In the genomic region with DNA sequence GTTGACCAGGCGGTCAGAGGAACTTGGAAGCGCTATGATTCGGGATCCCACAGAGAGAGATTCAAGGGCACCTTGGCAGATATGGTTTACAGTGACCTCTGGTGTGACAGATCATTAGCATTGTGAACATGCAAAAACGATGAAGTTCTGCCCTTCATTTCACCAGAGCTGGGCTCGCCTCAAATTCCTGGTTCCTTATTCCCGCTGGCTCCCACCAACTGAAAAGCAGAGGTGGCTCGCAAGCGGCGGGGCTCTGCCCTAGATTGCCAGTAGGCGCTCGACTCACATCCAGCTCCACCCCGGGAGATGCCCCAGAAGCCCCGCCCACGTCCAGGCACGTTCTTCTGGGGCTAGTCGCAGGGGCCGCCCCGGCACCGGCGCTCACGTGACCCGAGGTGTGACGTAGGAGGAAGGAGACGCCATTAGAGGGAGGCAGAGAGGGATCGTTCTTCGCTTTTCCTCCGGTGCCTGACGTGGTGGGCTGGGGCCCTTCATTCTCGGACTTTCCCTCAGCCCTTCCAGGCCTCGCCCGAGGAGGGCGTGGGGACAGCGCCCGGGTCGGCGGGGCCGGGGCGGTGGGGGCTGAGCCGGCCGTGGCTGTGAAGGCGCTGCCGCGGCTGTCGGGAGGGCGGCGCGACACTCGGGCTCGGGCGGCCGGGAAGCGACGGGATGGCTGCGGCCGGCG, we compare ENCODE assay signal across 1 cellular context.
TF ChIP-seq lines count a peak whose summit lies in the region.

A gene with protein sequence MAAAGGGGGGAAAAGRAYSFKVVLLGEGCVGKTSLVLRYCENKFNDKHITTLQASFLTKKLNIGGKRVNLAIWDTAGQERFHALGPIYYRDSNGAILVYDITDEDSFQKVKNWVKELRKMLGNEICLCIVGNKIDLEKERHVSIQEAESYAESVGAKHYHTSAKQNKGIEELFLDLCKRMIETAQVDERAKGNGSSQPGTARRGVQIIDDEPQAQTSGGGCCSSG (plus strand): TSS at position 403 of the 685 bp plus-strand sequence. CDS start 267 bp downstream, at position 670.

TF ChIP-seq in HepG2, 621 proteins besides CTCF, POLR2A, EP300 and RAD21 (continued from another document and continues in another):
- TF ChIP-seq ZNF501 (CRISPR knock-in tag; IDR thresholded peaks at IDR 0.05) = peak; percentile 82
- TF ChIP-seq ISX (CRISPR knock-in tag; conservative IDR thresholded peaks at IDR 0.05) = 0 out of 2 replicates have a peak, but pooled peaks have one; percentile 70
- TF ChIP-seq GATAD2A (CRISPR knock-in tag; IDR thresholded peaks at IDR 0.05) = peak; percentile 45; the same call in 1 of the 2 replicates
- TF ChIP-seq ZNF574 (CRISPR knock-in tag; IDR thresholded peaks at IDR 0.05) = peak; percentile 71
- TF ChIP-seq SOX6 (IDR thresholded peaks at IDR 0.05) = no peak
- peak; percentile 48; the same call in 1 of the 2 replicates for TF ChIP-seq SOX6 (CRISPR knock-in tag; IDR thresholded peaks at IDR 0.05)
- TF ChIP-seq, protein P1, sequence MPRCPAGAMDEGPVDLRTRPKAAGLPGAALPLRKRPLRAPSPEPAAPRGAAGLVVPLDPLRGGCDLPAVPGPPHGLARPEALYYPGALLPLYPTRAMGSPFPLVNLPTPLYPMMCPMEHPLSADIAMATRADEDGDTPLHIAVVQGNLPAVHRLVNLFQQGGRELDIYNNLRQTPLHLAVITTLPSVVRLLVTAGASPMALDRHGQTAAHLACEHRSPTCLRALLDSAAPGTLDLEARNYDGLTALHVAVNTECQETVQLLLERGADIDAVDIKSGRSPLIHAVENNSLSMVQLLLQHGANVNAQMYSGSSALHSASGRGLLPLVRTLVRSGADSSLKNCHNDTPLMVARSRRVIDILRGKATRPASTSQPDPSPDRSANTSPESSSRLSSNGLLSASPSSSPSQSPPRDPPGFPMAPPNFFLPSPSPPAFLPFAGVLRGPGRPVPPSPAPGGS (CRISPR knock-in tag; IDR thresholded peaks at IDR 0.05) = peak; percentile 57
- TF ChIP-seq, protein P2, sequence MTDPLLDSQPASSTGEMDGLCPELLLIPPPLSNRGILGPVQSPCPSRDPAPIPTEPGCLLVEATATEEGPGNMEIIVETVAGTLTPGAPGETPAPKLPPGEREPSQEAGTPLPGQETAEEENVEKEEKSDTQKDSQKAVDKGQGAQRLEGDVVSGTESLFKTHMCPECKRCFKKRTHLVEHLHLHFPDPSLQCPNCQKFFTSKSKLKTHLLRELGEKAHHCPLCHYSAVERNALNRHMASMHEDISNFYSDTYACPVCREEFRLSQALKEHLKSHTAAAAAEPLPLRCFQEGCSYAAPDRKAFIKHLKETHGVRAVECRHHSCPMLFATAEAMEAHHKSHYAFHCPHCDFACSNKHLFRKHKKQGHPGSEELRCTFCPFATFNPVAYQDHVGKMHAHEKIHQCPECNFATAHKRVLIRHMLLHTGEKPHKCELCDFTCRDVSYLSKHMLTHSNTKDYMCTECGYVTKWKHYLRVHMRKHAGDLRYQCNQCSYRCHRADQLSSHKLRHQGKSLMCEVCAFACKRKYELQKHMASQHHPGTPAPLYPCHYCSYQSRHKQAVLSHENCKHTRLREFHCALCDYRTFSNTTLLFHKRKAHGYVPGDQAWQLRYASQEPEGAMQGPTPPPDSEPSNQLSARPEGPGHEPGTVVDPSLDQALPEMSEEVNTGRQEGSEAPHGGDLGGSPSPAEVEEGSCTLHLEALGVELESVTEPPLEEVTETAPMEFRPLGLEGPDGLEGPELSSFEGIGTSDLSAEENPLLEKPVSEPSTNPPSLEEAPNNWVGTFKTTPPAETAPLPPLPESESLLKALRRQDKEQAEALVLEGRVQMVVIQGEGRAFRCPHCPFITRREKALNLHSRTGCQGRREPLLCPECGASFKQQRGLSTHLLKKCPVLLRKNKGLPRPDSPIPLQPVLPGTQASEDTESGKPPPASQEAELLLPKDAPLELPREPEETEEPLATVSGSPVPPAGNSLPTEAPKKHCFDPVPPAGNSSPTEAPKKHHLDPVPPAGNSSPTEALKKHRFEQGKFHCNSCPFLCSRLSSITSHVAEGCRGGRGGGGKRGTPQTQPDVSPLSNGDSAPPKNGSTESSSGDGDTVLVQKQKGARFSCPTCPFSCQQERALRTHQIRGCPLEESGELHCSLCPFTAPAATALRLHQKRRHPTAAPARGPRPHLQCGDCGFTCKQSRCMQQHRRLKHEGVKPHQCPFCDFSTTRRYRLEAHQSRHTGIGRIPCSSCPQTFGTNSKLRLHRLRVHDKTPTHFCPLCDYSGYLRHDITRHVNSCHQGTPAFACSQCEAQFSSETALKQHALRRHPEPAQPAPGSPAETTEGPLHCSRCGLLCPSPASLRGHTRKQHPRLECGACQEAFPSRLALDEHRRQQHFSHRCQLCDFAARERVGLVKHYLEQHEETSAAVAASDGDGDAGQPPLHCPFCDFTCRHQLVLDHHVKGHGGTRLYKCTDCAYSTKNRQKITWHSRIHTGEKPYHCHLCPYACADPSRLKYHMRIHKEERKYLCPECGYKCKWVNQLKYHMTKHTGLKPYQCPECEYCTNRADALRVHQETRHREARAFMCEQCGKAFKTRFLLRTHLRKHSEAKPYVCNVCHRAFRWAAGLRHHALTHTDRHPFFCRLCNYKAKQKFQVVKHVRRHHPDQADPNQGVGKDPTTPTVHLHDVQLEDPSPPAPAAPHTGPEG (CRISPR knock-in tag; IDR thresholded peaks at IDR 0.05) = peak; percentile 69
- TF ChIP-seq RBM39 (IDR thresholded peaks at IDR 0.05; ENCODE audit: low read depth, low read length, poor library complexity, severe bottlenecking) = peak; percentile 40
- no peak for TF ChIP-seq ZNF530 (CRISPR knock-in tag; IDR thresholded peaks at IDR 0.05; ENCODE audit: low read depth)
- TF ChIP-seq ZNF781 (CRISPR knock-in tag; IDR thresholded peaks at IDR 0.05; ENCODE audit: borderline replicate concordance, not compliant biosample characterization) = peak; percentile 76
- peak; percentile 56; the same call in 1 of the 2 replicates for TF ChIP-seq ZNF607 (CRISPR knock-in tag; IDR thresholded peaks at IDR 0.05; ENCODE audit: borderline replicate concordance)
- no peak for TF ChIP-seq NR2F6 (IDR thresholded peaks at IDR 0.05)
- TF ChIP-seq NR2F6 (CRISPR knock-in tag; IDR thresholded peaks at IDR 0.05) = no peak; the same call in 1 of the 2 replicates
- peak; percentile 82 for TF ChIP-seq GABPB1 (CRISPR knock-in tag; IDR thresholded peaks at IDR 0.05)
- TF ChIP-seq KLF12 (CRISPR knock-in tag; IDR thresholded peaks at IDR 0.05; ENCODE audit: borderline replicate concordance) = peak; percentile 81; the same call in 1 of the 2 replicates
- no peak for TF ChIP-seq PRPF4 (IDR thresholded peaks at IDR 0.05; ENCODE audit: low read depth, low read length, poor library complexity, severe bottlenecking)
- TF ChIP-seq HNF4G (IDR thresholded peaks at IDR 0.05; ENCODE audit: borderline replicate concordance, low read depth, low read length) = no peak
- 0 out of 2 replicates have a peak, but pooled peaks have one; percentile 23 for TF ChIP-seq HNF4G (CRISPR knock-in tag; IDR thresholded peaks at IDR 0.05; ENCODE audit: borderline replicate concordance, low read depth)
- TF ChIP-seq GLI4 (CRISPR knock-in tag; IDR thresholded peaks at IDR 0.05; ENCODE audit: borderline replicate concordance) = 0 out of 2 replicates have a peak, but pooled peaks have one; percentile 32
- peak; percentile 65; the same call in 1 of the 2 replicates for TF ChIP-seq KDM3A (CRISPR knock-in tag; IDR thresholded peaks at IDR 0.05; ENCODE audit: low read depth)
- no peak for TF ChIP-seq NFE2 (CRISPR knock-in tag; IDR thresholded peaks at IDR 0.05)
- TF ChIP-seq ZNF740 (CRISPR knock-in tag; IDR thresholded peaks at IDR 0.05) = peak; percentile 48; the same call in 1 of the 2 replicates
- 0 out of 2 replicates have a peak, but pooled peaks have one; percentile 32 for TF ChIP-seq RARA (CRISPR knock-in tag; IDR thresholded peaks at IDR 0.05)
- peak in 1 of 2 experiments; percentile 59; a peak in 2 of 4 replicates for TF ChIP-seq KLF16 (CRISPR knock-in tag; IDR thresholded peaks at IDR 0.05)
- TF ChIP-seq ZBTB7A (CRISPR knock-in tag; IDR thresholded peaks at IDR 0.05) = 0 out of 2 replicates have a peak, but pooled peaks have one; percentile 17
- TF ChIP-seq, protein P3, sequence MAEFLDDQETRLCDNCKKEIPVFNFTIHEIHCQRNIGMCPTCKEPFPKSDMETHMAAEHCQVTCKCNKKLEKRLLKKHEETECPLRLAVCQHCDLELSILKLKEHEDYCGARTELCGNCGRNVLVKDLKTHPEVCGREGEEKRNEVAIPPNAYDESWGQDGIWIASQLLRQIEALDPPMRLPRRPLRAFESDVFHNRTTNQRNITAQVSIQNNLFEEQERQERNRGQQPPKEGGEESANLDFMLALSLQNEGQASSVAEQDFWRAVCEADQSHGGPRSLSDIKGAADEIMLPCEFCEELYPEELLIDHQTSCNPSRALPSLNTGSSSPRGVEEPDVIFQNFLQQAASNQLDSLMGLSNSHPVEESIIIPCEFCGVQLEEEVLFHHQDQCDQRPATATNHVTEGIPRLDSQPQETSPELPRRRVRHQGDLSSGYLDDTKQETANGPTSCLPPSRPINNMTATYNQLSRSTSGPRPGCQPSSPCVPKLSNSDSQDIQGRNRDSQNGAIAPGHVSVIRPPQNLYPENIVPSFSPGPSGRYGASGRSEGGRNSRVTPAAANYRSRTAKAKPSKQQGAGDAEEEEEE (CRISPR knock-in tag; IDR thresholded peaks at IDR 0.05; ENCODE audit: borderline replicate concordance) = no peak
- TF ChIP-seq MED1 (CRISPR knock-in tag; IDR thresholded peaks at IDR 0.05) = peak; percentile 63
- peak; percentile 67; the same call in 1 of the 2 replicates for TF ChIP-seq SALL2 (CRISPR knock-in tag; IDR thresholded peaks at IDR 0.05)
- TF ChIP-seq ONECUT2 (CRISPR knock-in tag; IDR thresholded peaks at IDR 0.05) = 0 out of 2 replicates have a peak, but pooled peaks have one; percentile 12
- TF ChIP-seq ASH2L (IDR thresholded peaks at IDR 0.05; ENCODE audit: insufficient read length, low read depth, low read length) = peak; percentile 94
- TF ChIP-seq, protein P4, sequence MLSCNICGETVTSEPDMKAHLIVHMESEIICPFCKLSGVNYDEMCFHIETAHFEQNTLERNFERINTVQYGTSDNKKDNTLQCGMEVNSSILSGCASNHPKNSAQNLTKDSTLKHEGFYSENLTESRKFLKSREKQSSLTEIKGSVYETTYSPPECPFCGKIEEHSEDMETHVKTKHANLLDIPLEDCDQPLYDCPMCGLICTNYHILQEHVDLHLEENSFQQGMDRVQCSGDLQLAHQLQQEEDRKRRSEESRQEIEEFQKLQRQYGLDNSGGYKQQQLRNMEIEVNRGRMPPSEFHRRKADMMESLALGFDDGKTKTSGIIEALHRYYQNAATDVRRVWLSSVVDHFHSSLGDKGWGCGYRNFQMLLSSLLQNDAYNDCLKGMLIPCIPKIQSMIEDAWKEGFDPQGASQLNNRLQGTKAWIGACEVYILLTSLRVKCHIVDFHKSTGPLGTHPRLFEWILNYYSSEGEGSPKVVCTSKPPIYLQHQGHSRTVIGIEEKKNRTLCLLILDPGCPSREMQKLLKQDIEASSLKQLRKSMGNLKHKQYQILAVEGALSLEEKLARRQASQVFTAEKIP (CRISPR knock-in tag; IDR thresholded peaks at IDR 0.05; ENCODE audit: borderline replicate concordance) = no peak
- no peak for TF ChIP-seq ZNF598 (CRISPR knock-in tag; IDR thresholded peaks at IDR 0.05; ENCODE audit: borderline replicate concordance)
- TF ChIP-seq CREBL2 (CRISPR knock-in tag; IDR thresholded peaks at IDR 0.05; ENCODE audit: borderline replicate concordance) = 0 out of 2 replicates have a peak, but pooled peaks have one; percentile 31
- TF ChIP-seq, protein P5, sequence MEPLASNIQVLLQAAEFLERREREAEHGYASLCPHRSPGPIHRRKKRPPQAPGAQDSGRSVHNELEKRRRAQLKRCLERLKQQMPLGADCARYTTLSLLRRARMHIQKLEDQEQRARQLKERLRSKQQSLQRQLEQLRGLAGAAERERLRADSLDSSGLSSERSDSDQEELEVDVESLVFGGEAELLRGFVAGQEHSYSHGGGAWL (CRISPR knock-in tag; IDR thresholded peaks at IDR 0.05) = peak; percentile 79; the same call in 1 of the 2 replicates
- TF ChIP-seq KDM5B (CRISPR knock-in tag; IDR thresholded peaks at IDR 0.05; ENCODE audit: borderline replicate concordance) = peak; percentile 24; the same call in 1 of the 2 replicates
- 0 out of 2 replicates have a peak, but pooled peaks have one; percentile 42 for TF ChIP-seq KLF9 (CRISPR knock-in tag; IDR thresholded peaks at IDR 0.05; ENCODE audit: low read depth)
- TF ChIP-seq SAFB2 (CRISPR knock-in tag; IDR thresholded peaks at IDR 0.05; ENCODE audit: borderline replicate concordance, low read depth) = peak; percentile 79; the same call in 1 of the 2 replicates
- peak; percentile 82 for TF ChIP-seq ZFY (CRISPR knock-in tag; IDR thresholded peaks at IDR 0.05)
- TF ChIP-seq SOX13 (IDR thresholded peaks at IDR 0.05) = no peak
- TF ChIP-seq SOX13 (CRISPR knock-in tag; conservative IDR thresholded peaks at IDR 0.05 in 1 of 2, IDR thresholded peaks at IDR 0.05 in 1 of 2) = peak in 1 of 2 experiments; percentile 33; a peak in 1 of 4 replicates
- TF ChIP-seq ZNF557 (CRISPR knock-in tag; IDR thresholded peaks at IDR 0.05) = no peak
- peak; percentile 75; the same call in 1 of the 2 replicates for TF ChIP-seq FOXK1 (CRISPR knock-in tag; IDR thresholded peaks at IDR 0.05; ENCODE audit: borderline replicate concordance, low read depth)
- no peak for TF ChIP-seq FOXM1 (CRISPR knock-in tag; IDR thresholded peaks at IDR 0.05)
- TF ChIP-seq PHF5A (CRISPR knock-in tag; IDR thresholded peaks at IDR 0.05; ENCODE audit: low read depth, unreplicated experiment) = no peak
- 0 out of 2 replicates have a peak, but pooled peaks have one; percentile 23 for TF ChIP-seq ZSCAN25 (CRISPR knock-in tag; IDR thresholded peaks at IDR 0.05)
- TF ChIP-seq MTF1 (CRISPR knock-in tag; IDR thresholded peaks at IDR 0.05) = peak; percentile 42; the same call in 1 of the 2 replicates
- TF ChIP-seq ZNF331 (CRISPR knock-in tag; IDR thresholded peaks at IDR 0.05) = peak; percentile 85
- peak; percentile 92 for TF ChIP-seq POLR2G (IDR thresholded peaks at IDR 0.05; ENCODE audit: low read depth, low read length)
